Comparison of ENCODE assay signal across 12 cellular contexts in genomic region chr10:117462424-117462792, GRCh38.
DNase-seq lines count a peak whose midpoint lies in the region; ATAC-seq and TF ChIP-seq lines count a peak whose summit lies in the region.
"Had no signal": no experiment of that assay in that cellular context is flagged by ENCODE, and none has a peak within 500 bp of the region (broad histone marks: within the 10 kb centered on the region; RNA-seq: fewer than 3 reads in every experiment).

No MANE protein-coding gene starts in this region.

- no peak for ATAC-seq in DND-41 (ENCODE audit: insufficient read depth, low read depth)
- ATAC-seq: T-cell had no signal

- H3K14ac ChIP-seq in trophoblast cell (ENCODE audit: low read length), result no peak overlapping the region

- H3K27me3 ChIP-seq in DND-41 (ENCODE audit: insufficient read depth, low read length, poor library complexity) (no peaks in the 10 kb centered on the region), trophoblast cell (ENCODE audit: insufficient read depth, low read length) (no peaks in the 10 kb centered on the region)

- H3K36me3 ChIP-seq in DND-41 (ENCODE audit: insufficient read depth, low read length) (no peaks in the 10 kb centered on the region), trophoblast cell (ENCODE audit: control insufficient read depth in 1 of 2, insufficient read depth in 2 of 2, low read length in 2 of 2) (no peaks in the 10 kb centered on the region)

- H4K91ac ChIP-seq in trophoblast cell (ENCODE audit: low read depth, low read length), result no peak overlapping the region

- intact Hi-C loops in CD14-positive monocyte (cut with micrococcal nuclease), result no loop called here

- peak overlapping the region; percentile 35 for H2BK12ac ChIP-seq in trophoblast cell (ENCODE audit: low read length)

- H3K4me1 Mint-ChIP-seq in CD14-positive monocyte, result peaks cover 22% of the 10 kb centered on the region
- H3K4me1 Mint-ChIP-seq: T-cell had no signal

- no peak overlapping the region for H2BK120ac ChIP-seq in trophoblast cell (ENCODE audit: insufficient read depth, low read length, poor library complexity)

- H4K8ac ChIP-seq in trophoblast cell (ENCODE audit: low read depth, low read length), result no peak overlapping the region

- H3K27ac ChIP-seq in DND-41 (ENCODE audit: low read length), result no peak overlapping the region
- H3K27ac ChIP-seq in trophoblast cell (ENCODE audit: low read depth, low read length), result peak overlapping the region; percentile 48

- TF ChIP-seq POLR2A in NB4 (IDR thresholded peaks at IDR 0.05; ENCODE audit: extremely low read depth, insufficient read length) (no peak), erythroblast (IDR thresholded peaks at IDR 0.05; ENCODE audit: low read length) (no peak)

- peak overlapping the region in 2 of 7 donors; percentile 43 to 51 for H3K27ac Mint-ChIP-seq in CD14-positive monocyte
- H3K27ac Mint-ChIP-seq: progenitor cell of endocrine pancreas, T-cell had no signal

- no peak overlapping the region for H3K4me3 Mint-ChIP-seq in CD14-positive monocyte
- H3K4me3 Mint-ChIP-seq: T-cell had no signal

- H3K4me1 ChIP-seq in DND-41 (ENCODE audit: insufficient read depth, low read length) (no peaks in the 10 kb centered on the region), trophoblast cell (ENCODE audit: control insufficient read depth in 1 of 2, insufficient read depth in 2 of 2, low read length in 2 of 2) (peaks cover 15 to 18% of the 10 kb centered on the region in 2 experiments)

- H3K9ac ChIP-seq in DND-41 (ENCODE audit: low read depth, low read length) (no peak overlapping the region), trophoblast cell (ENCODE audit: low read length) (no peak overlapping the region)

- H3K18ac ChIP-seq in trophoblast cell (ENCODE audit: low read length), result no peak overlapping the region

- WGBS in trophoblast cell (ENCODE audit: extremely low coverage, insufficient coverage, insufficient read length), result no CpG with 5 or more reads among the region's 6 CpGs

- peak overlapping the region; percentile 9 for H2BK5ac ChIP-seq in trophoblast cell (ENCODE audit: low read depth, low read length, poor library complexity)

- DNase-seq in DND-41, result no peak
- no peak for DNase-seq in NB4 (ENCODE audit: low read depth)
- DNase-seq in erythroblast (lab: John Stamatoyannopoulos, UW), result peak; percentile 32 to 40
- DNase-seq in trophoblast cell, result no peak
- DNase-seq in NAMALWA (ENCODE audit: low spot score), result no peak
- DNase-seq in C1 segment of cervical spinal cord (lab: John Stamatoyannopoulos, UW), result no peak
- DNase-seq in GM19240 (ENCODE audit: insufficient read length, low spot score), result no peak
- DNase-seq in CD14-positive monocyte (ENCODE audit: low spot score), result no peak
- DNase-seq: cerebellar nuclear complex, NCI-H446, T-cell had no signal

- H3K27me3 Mint-ChIP-seq in CD14-positive monocyte (ENCODE audit: low read depth in 3 of 3), result peaks cover 4 to 11% (median 5%) of the 10 kb centered on the region in 3 donors

- H3K9me3 Mint-ChIP-seq in CD14-positive monocyte, result peaks cover 3 to 7% (median 4%) of the 10 kb centered on the region in 7 donors

- H3K9me3 ChIP-seq in DND-41 (ENCODE audit: insufficient read depth, low read length, severe bottlenecking) (no peaks in the 10 kb centered on the region), trophoblast cell (ENCODE audit: insufficient read depth, low read depth, low read length) (peaks cover 4% of the 10 kb centered on the region)

- H3K4me2 ChIP-seq in DND-41 (ENCODE audit: insufficient read depth, low read length) (no peak overlapping the region), trophoblast cell (ENCODE audit: low read length) (no peak overlapping the region)

- H3K79me2 ChIP-seq in DND-41 (ENCODE audit: insufficient read depth, low read length), result no peaks in the 10 kb centered on the region
- no peaks in the 10 kb centered on the region for H3K79me2 ChIP-seq in trophoblast cell (ENCODE audit: control insufficient read depth, insufficient read depth, low read length, poor library complexity)

- H4K12ac ChIP-seq in trophoblast cell (ENCODE audit: low read depth, low read length), result no peak overlapping the region

- H3K36me3 Mint-ChIP-seq in CD14-positive monocyte, result no peaks in the 10 kb centered on the region
- H3K36me3 Mint-ChIP-seq: T-cell had no signal

- no peak overlapping the region for H3K4me3 ChIP-seq in DND-41 (ENCODE audit: low read depth in 1 of 2, low read length in 2 of 2)
- H3K4me3 ChIP-seq in NB4 (ENCODE audit: low read depth, low read length), result no peak overlapping the region
- H3K4me3 ChIP-seq in trophoblast cell (ENCODE audit: low read depth, low read length), result no peak overlapping the region

- no peaks in the 10 kb centered on the region for H4K20me1 ChIP-seq in DND-41 (ENCODE audit: insufficient read depth, low read length)

- H2AFZ ChIP-seq in DND-41 (ENCODE audit: low read depth, low read length) (no peak overlapping the region), trophoblast cell (ENCODE audit: insufficient read depth, low read length, poor library complexity) (peak overlapping the region; percentile 10)

- peak; percentile 10 for TF ChIP-seq CTCF in DND-41 (IDR thresholded peaks at IDR 0.05; ENCODE audit: borderline replicate concordance, extremely low read depth, low read length, poor library complexity, severe bottlenecking)
- TF ChIP-seq CTCF in NB4 (IDR thresholded peaks at IDR 0.05; ENCODE audit: low read depth, low read length), result peak; percentile 6
- TF ChIP-seq CTCF in CD14-positive monocyte (IDR thresholded peaks at IDR 0.05), result no peak

- H3K23ac ChIP-seq in trophoblast cell (ENCODE audit: low read length), result no peak overlapping the region

- peaks cover 2% of the 10 kb centered on the region for H3K79me1 ChIP-seq in trophoblast cell (ENCODE audit: low read length)

- H3K4ac ChIP-seq in trophoblast cell (ENCODE audit: low read depth, low read length), result no peak overlapping the region

- H2AK5ac ChIP-seq in trophoblast cell (ENCODE audit: low read length), result peak overlapping the region; percentile 22

Comparison
In these comparisons a context has a peak if more than half of its experiments do, and no peak if none do; other contexts are left out.
1. DNase-seq: peak in erythroblast (2 of 2); none in DND-41 (single experiment), NB4 (single experiment), trophoblast cell (0 of 2), NAMALWA (single experiment), C1 segment of cervical spinal cord (0 of 14), GM19240 (single experiment) and CD14-positive monocyte (single experiment).